In genomic region chrX:3326721-3327120, GRCh38 we compare ENCODE assay signal across 20 cellular contexts. TPM values are rescaled to one million over a fixed set of nuclear protein-coding genes. Genes with fewer than 3 reads are reported as not detected.
DNase-seq lines count a peak whose midpoint lies in the region; ATAC-seq, FAIRE-seq and TF ChIP-seq lines count a peak whose summit lies in the region.
"Had no signal": no experiment of that assay in that cellular context is flagged by ENCODE, and none has a peak within 500 bp of the region (broad histone marks: within the 10 kb centered on the region; RNA-seq: fewer than 3 reads in every experiment).

No MANE protein-coding gene starts in this region.

- H3K9me3 Mint-ChIP-seq in activated naive CD4-positive, alpha-beta T cell treated with anti-CD3 and anti-CD28 coated beads, Interleukin-2, amount 50 U/mL, for 72 hours, result no peaks in the 10 kb centered on the region
- H3K9me3 Mint-ChIP-seq: activated naive CD4-positive, alpha-beta T cell treated with anti-CD3 and anti-CD28 coated beads, Interleukin-2, amount 10 ng/mL, durations not matched to agents 7 days and 5 days; GM23338 had no signal

- CTCF ChIA-PET in AG04449 (lab: Yijun Ruan, JAX), result no interaction called here

- no peak overlapping the region for H3K27ac Mint-ChIP-seq in activated naive CD4-positive, alpha-beta T cell treated with anti-CD3 and anti-CD28 coated beads, Interleukin-2, amount 50 U/mL, for 72 hours
- H3K27ac Mint-ChIP-seq: activated naive CD4-positive, alpha-beta T cell treated with anti-CD3 and anti-CD28 coated beads, Interleukin-2, amount 10 ng/mL, durations not matched to agents 7 days and 5 days; CD4-positive, alpha-beta memory T cell; GM23338 had no signal

- no peak overlapping the region for H3K4me3 ChIP-seq in AG04449 (ENCODE audit: low read depth, low read length)
- no peak overlapping the region for H3K4me3 ChIP-seq in NB4 (ENCODE audit: low read depth, low read length)
- no peak overlapping the region for H3K4me3 ChIP-seq in fibroblast of mammary gland (ENCODE audit: control insufficient read depth, low read depth, low read length)
- H3K4me3 ChIP-seq: GM23338, prostate gland, suprapubic skin had no signal

- no peak for FAIRE-seq in HTR-8/SVneo (lab: Jason Lieb, UNC)
- FAIRE-seq: GM19239, urothelium cell line had no signal

- H3K36me3 Mint-ChIP-seq in activated naive CD4-positive, alpha-beta T cell treated with anti-CD3 and anti-CD28 coated beads, Interleukin-2, amount 50 U/mL, for 72 hours, result no peaks in the 10 kb centered on the region
- H3K36me3 Mint-ChIP-seq: activated naive CD4-positive, alpha-beta T cell treated with anti-CD3 and anti-CD28 coated beads, Interleukin-2, amount 10 ng/mL, durations not matched to agents 7 days and 5 days; CD4-positive, alpha-beta memory T cell had no signal

- POLR2A ChIA-PET in AG04449 (lab: Yijun Ruan, JAX), result no interaction called here

- no peak for ATAC-seq in activated naive CD4-positive, alpha-beta T cell treated with anti-CD3 and anti-CD28 coated beads, Interleukin-2, amount 50 U/mL, for 72 hours
- ATAC-seq: GM23338, Right ventricle myocardium inferior had no signal

- DNase-seq in AG04449 (ENCODE audit: low read depth, low spot score) (peak; percentile 14), EH (ENCODE audit: low read depth) (peak; percentile 90), NB4 (ENCODE audit: low read depth) (peak; percentile 1), fibroblast of mammary gland (ENCODE audit: low read depth) (peak; percentile 53), NCI-H2227 treated with DMSO at 0.1 percent for 48 hours (lab: John Stamatoyannopoulos, UW) (no peak), HTR-8/SVneo (ENCODE audit: insufficient read length, low spot score) (no peak), T-helper 9 cell (no peak)
- DNase-seq in activated naive CD4-positive, alpha-beta T cell treated with anti-CD3 and anti-CD28 coated beads, Interleukin-2, amount 50 U/mL, for 72 hours (ENCODE audit: low spot score in 2 of 2), result no peak
- DNase-seq: activated CD4-positive, CD25-positive, alpha-beta regulatory T cell treated with anti-CD3 and anti-CD28 coated beads, Interleukin-2, amount 50 U/mL, for 72 hours; activated naive CD4-positive, alpha-beta T cell treated with anti-CD3 and anti-CD28 coated beads, Interleukin-2, amount 10 ng/mL, durations not matched to agents 7 days and 5 days; activated T-cell treated with anti-CD3 and anti-CD28 coated beads, Interleukin-2, amount 50 U/mL, for 48 hours; CD4-positive, alpha-beta memory T cell; cerebellar nuclear complex; NCI-H526 had no signal

- TF ChIP-seq POLR2A in NB4 (IDR thresholded peaks at IDR 0.05; ENCODE audit: extremely low read depth, insufficient read length), result no peak

- TF ChIP-seq CTCF in AG04449 (IDR thresholded peaks at IDR 0.05; ENCODE audit: insufficient read depth, low read length, missing control alignments) (no peak), NB4 (IDR thresholded peaks at IDR 0.05; ENCODE audit: low read depth, low read length) (no peak), fibroblast of mammary gland (conservative IDR thresholded peaks at IDR 0.05; ENCODE audit: control insufficient read depth, insufficient read depth, low read depth, low read length) (no peak)

RNA-seq across cellular contexts. Expression of gene MXRA5, which starts 19.7 kb away (rescaled TPM):
- not detected for total RNA-seq in activated naive CD4-positive, alpha-beta T cell treated with anti-CD3 and anti-CD28 coated beads, Interleukin-2, amount 50 U/mL, for 72 hours
- total RNA-seq: CD4-positive, alpha-beta memory T cell had no signal

Comparison
In these comparisons a context has a peak if more than half of its experiments do, and no peak if none do; other contexts are left out.
1. DNase-seq: peak in AG04449 (single experiment), EH (single experiment), NB4 (single experiment) and fibroblast of mammary gland (single experiment); none in NCI-H2227 treated with DMSO at 0.1 percent for 48 hours (single experiment), HTR-8/SVneo (single experiment), T-helper 9 cell (single experiment) and activated naive CD4-positive, alpha-beta T cell treated with anti-CD3 and anti-CD28 coated beads, Interleukin-2, amount 50 U/mL, for 72 hours (0 of 2).